ENCODE assay signal across 17 cellular contexts in the genomic region with DNA sequence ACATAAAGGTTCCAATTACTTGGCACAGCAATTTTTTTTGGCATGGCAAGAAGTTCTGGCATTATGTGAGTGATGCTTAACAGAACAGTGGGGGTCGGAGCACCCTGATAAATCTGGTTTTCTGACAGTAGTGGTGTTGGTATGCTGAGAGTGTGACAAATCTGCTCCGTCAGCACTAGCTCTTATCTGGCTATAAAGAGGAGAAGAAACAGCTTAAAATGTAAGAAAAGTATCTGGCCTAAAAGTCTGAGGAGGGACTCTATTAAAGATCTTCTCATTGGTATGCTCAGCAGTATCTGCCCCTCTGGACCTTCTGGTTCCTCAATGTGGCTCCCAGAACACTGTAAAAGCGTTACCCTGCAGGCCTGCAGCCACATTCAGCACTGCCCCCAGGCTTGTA.
DNase-seq lines count a peak whose midpoint lies in the region; ATAC-seq, FAIRE-seq and TF ChIP-seq lines count a peak whose summit lies in the region.
"Had no signal": no experiment of that assay in that cellular context is flagged by ENCODE, and none has a peak within 500 bp of the region (broad histone marks: within the 10 kb centered on the region; RNA-seq: fewer than 3 reads in every experiment).

No MANE protein-coding gene starts in this region.

- H3K27me3 ChIP-seq in A673 (replicated peaks; ENCODE audit: insufficient read depth, low read depth, low read length, poor library complexity) (no peaks in the 10 kb centered on the region), K562 (ENCODE audit: control insufficient read depth in 2 of 2, insufficient read depth in 2 of 2, low read length in 2 of 2) (peaks cover 23 to 51% of the 10 kb centered on the region in 2 experiments), Karpas-422 (ENCODE audit: low read length) (no peaks in the 10 kb centered on the region)
- H3K27me3 ChIP-seq in CD8-positive, alpha-beta T cell (ENCODE audit: insufficient read depth, low read length) = no peaks in the 10 kb centered on the region

- 4% methylated on average over 3 of the region's 3 CpGs for WGBS in K562 (ENCODE audit: insufficient coverage, low coverage, missing lambda C conversion rate)

- no peaks in the 10 kb centered on the region for H3K36me3 ChIP-seq in A673 (ENCODE audit: insufficient read depth, low read length, poor library complexity, severe bottlenecking)
- H3K36me3 ChIP-seq in K562 (ENCODE audit: control insufficient read depth, insufficient read depth, low read length) = no peaks in the 10 kb centered on the region
- H3K36me3 ChIP-seq in CD8-positive, alpha-beta T cell (ENCODE audit: insufficient read depth, low read length) = no peaks in the 10 kb centered on the region
- no peaks in the 10 kb centered on the region for H3K36me3 ChIP-seq in Karpas-422 (ENCODE audit: insufficient read depth, low read length)

- no peaks in the 10 kb centered on the region for H3K79me2 ChIP-seq in K562 (ENCODE audit: control insufficient read depth, insufficient read depth, low read length)
- no peaks in the 10 kb centered on the region for H3K79me2 ChIP-seq in Karpas-422 (ENCODE audit: low read length)

- in situ Hi-C loops in K562 (cut with MboI) = loop anchor here (5.0 kb wide), 1 partner anchor 55 kb away; no protein-coding TSS in a partner anchor

- POLR2A ChIA-PET in A673 (lab: Charles Lee; ENCODE audit: low non-redundant PET) (interaction anchor here (0.7 kb wide), 1 partner anchor 47 kb away, joined by 3 read pairs; no protein-coding TSS in a partner anchor), K562 (lab: Yijun Ruan, JAX) (interaction anchor here (0.5 to 1.1 kb wide), 2 partner anchors 20 to 79 kb away, joined by 3 to 4 read pairs; no protein-coding TSS in a partner anchor)
- POLR2A ChIA-PET in CD8-positive, alpha-beta T cell (lab: Charles Lee) = no interaction called here

- H3K4me1 Mint-ChIP-seq in CD8-positive, alpha-beta T cell (ENCODE audit: low read depth) = no peaks in the 10 kb centered on the region

- no peak overlapping the region for H2AFZ ChIP-seq in K562 (ENCODE audit: low read depth, low read length)
- H2AFZ ChIP-seq in Karpas-422 (ENCODE audit: low read length) = no peak overlapping the region

- H3K4me3 ChIP-seq in A673 (ENCODE audit: low read depth, low read length, poor library complexity, severe bottlenecking) (no peak overlapping the region), K562 (no peak overlapping the region), skin epidermis (no peak overlapping the region), Karpas-422 (ENCODE audit: low read length) (no peak overlapping the region)
- no peak overlapping the region for H3K4me3 ChIP-seq in CD8-positive, alpha-beta T cell (ENCODE audit: low read depth, low read length)

- H4K20me1 ChIP-seq in K562 (replicated peaks; ENCODE audit: control insufficient read depth, insufficient read depth, low read length) (no peaks in the 10 kb centered on the region), Karpas-422 (ENCODE audit: insufficient read depth, low read depth, low read length) (no peaks in the 10 kb centered on the region)

- DNase-seq in A673 (ENCODE audit: low spot score) (peak; percentile 27), K562 (ENCODE audit: extremely low read depth in 1 of 4, low spot score in 3 of 4) (no peak), islet precursor cell (peak; percentile 79), Karpas-422 (no peak), cortex of kidney (lab: John Stamatoyannopoulos, UW) (no peak)
- DNase-seq in CD8-positive, alpha-beta T cell = no peak
- DNase-seq: Caco-2, DMS153, HFFc6, MM.1S, NCI-H1105, NCI-H1694 treated with DMSO at 0.1 percent for 48 hours, NCI-H2171, NCI-H446, NCI-H69, OCI-M1 had no signal

- intact Hi-C loops in A673 (cut with micrococcal nuclease; ENCODE audit: unreplicated experiment) = no loop called here
- intact Hi-C loops in K562 (cut with micrococcal nuclease) = no loop called here
- intact Hi-C loops in CD8-positive, alpha-beta T cell (cut with DNase I, micrococcal nuclease) = no loop called here

- peaks cover 14% of the 10 kb centered on the region for H3K27me3 Mint-ChIP-seq in CD8-positive, alpha-beta T cell (ENCODE audit: low read depth)

- H3K4me3 Mint-ChIP-seq in CD8-positive, alpha-beta T cell = no peak overlapping the region
- H3K4me3 Mint-ChIP-seq: HFFc6 had no signal

- H3K4me1 ChIP-seq in A673 (ENCODE audit: insufficient read depth, low read length, poor library complexity, severe bottlenecking) = peaks cover 24% of the 10 kb centered on the region
- no peaks in the 10 kb centered on the region for H3K4me1 ChIP-seq in K562 (replicated peaks in 1 of 2; ENCODE audit: control insufficient read depth in 2 of 2, insufficient read depth in 2 of 2, low read length in 2 of 2)
- H3K4me1 ChIP-seq in CD8-positive, alpha-beta T cell (ENCODE audit: insufficient read depth, low read length) = no peaks in the 10 kb centered on the region
- H3K4me1 ChIP-seq in Karpas-422 (ENCODE audit: low read length) = peaks cover 9% of the 10 kb centered on the region

- H3K9me3 ChIP-seq in A673 (ENCODE audit: low read depth, low read length, poor library complexity, severe bottlenecking) = no peaks in the 10 kb centered on the region
- H3K9me3 ChIP-seq in K562 (replicated peaks; ENCODE audit: control insufficient read depth, insufficient read depth, low read depth, low read length) = no peaks in the 10 kb centered on the region
- H3K9me3 ChIP-seq in CD8-positive, alpha-beta T cell (ENCODE audit: low read length) = no peaks in the 10 kb centered on the region
- H3K9me3 ChIP-seq in Karpas-422 (ENCODE audit: low read length) = no peaks in the 10 kb centered on the region
- H3K9me3 ChIP-seq: Caco-2 had no signal

- TF ChIP-seq EP300 in K562 (IDR thresholded peaks at IDR 0.05; ENCODE audit: low read length) = no peak

- no peaks in the 10 kb centered on the region for H3K9me1 ChIP-seq in K562 (ENCODE audit: control insufficient read depth, insufficient read depth, low read length)

- no peak for TF ChIP-seq RAD21 in K562 (CRISPR knock-in tag; conservative IDR thresholded peaks at IDR 0.05 in 1 of 2, IDR thresholded peaks at IDR 0.05 in 1 of 2)

- TF ChIP-seq CTCF in A673 (conservative IDR thresholded peaks at IDR 0.05; ENCODE audit: low read depth, low read length) (no peak; the same call in 1 of the 2 replicates), K562 (IDR thresholded peaks at IDR 0.05 in 2 of 3, conservative IDR thresholded peaks at IDR 0.05 in 1 of 3; ENCODE audit: insufficient read depth in 2 of 3, low read depth in 1 of 3, low read length in 3 of 3) (no peak)
- no peak for TF ChIP-seq CTCF in CD8-positive, alpha-beta T cell (IDR thresholded peaks at IDR 0.05)

- FAIRE-seq in K562 (lab: Jason Lieb, UNC) = no peak

- no peaks in the 10 kb centered on the region for H3K9me3 Mint-ChIP-seq in CD8-positive, alpha-beta T cell
- H3K9me3 Mint-ChIP-seq: HFFc6 had no signal

- no peak for TF ChIP-seq POLR2A in K562 (conservative IDR thresholded peaks at IDR 0.05)

- H3K9ac ChIP-seq in K562 (ENCODE audit: insufficient read depth in 1 of 2, low read depth in 2 of 2, low read length in 2 of 2) (no peak overlapping the region), Karpas-422 (ENCODE audit: low read length) (no peak overlapping the region)

- no peak overlapping the region for H3K4me2 ChIP-seq in K562 (ENCODE audit: insufficient read depth, low read length)
- no peak overlapping the region for H3K4me2 ChIP-seq in Karpas-422 (ENCODE audit: low read depth, low read length, poor library complexity, severe bottlenecking)

- BruUV-seq in A673 (replicated peaks; lab: Mats Ljungman, UMichigan) (no TSS peak), K562 (replicated peaks; lab: Mats Ljungman, UMichigan) (no TSS peak)

- ATAC-seq in K562 = no peak
- ATAC-seq in CD8-positive, alpha-beta T cell = no peak

- no peaks in the 10 kb centered on the region for H3K36me3 Mint-ChIP-seq in CD8-positive, alpha-beta T cell

- H3K9me2 ChIP-seq in Karpas-422 (replicated peaks; ENCODE audit: insufficient read depth, low read length) = no peaks in the 10 kb centered on the region

- H3K27ac ChIP-seq in A673 (ENCODE audit: low read depth, low read length, poor library complexity, severe bottlenecking) = no peak overlapping the region
- no peak overlapping the region for H3K27ac ChIP-seq in K562 (ENCODE audit: extremely low read depth, low read depth, low read length)
- peak overlapping the region in 15 of 21 experiments; percentile 3 to 87 (median 78) for H3K27ac ChIP-seq in skin epidermis
- no peak overlapping the region for H3K27ac ChIP-seq in CD8-positive, alpha-beta T cell (ENCODE audit: low read depth, low read length)
- no peak overlapping the region for H3K27ac ChIP-seq in Karpas-422 (ENCODE audit: low read length)

- no peak overlapping the region for H3K27ac Mint-ChIP-seq in CD8-positive, alpha-beta T cell
- H3K27ac Mint-ChIP-seq: HFFc6 had no signal

- CTCF ChIA-PET in A673 (lab: Charles Lee) = no interaction called here
- CTCF ChIA-PET in K562 (lab: Yijun Ruan, JAX; ENCODE audit: low intra/inter-chr PET ratio) = no interaction called here
- CTCF ChIA-PET in CD8-positive, alpha-beta T cell (lab: Charles Lee) = no interaction called here

TF ChIP-seq in K562, 482 proteins besides CTCF, POLR2A, EP300 and RAD21:
- TF ChIP-seq ZFX (CRISPR knock-in tag; IDR thresholded peaks at IDR 0.05) (no peak), ZNF316 (IDR thresholded peaks at IDR 0.05) (peak; percentile 64)
TF ChIP-seq in K562: peak in this region for 1.

Comparison
In these comparisons a context has a peak if more than half of its experiments do, and no peak if none do; other contexts are left out.
1. DNase-seq: peak in A673 (single experiment) and islet precursor cell (single experiment); none in K562 (0 of 4), CD8-positive, alpha-beta T cell (0 of 7), Karpas-422 (single experiment) and cortex of kidney (single experiment).
2. H3K27ac ChIP-seq: peak in skin epidermis (15 of 21); none in A673 (single experiment), K562 (single experiment), CD8-positive, alpha-beta T cell (single experiment) and Karpas-422 (single experiment).